8 cellular contexts compared by ENCODE assay signal in genomic region chr7:3154881-3155494, GRCh38.
DNase-seq lines count a peak whose midpoint lies in the region; ATAC-seq and TF ChIP-seq lines count a peak whose summit lies in the region.

No MANE protein-coding gene starts in this region.

- no peaks in the 10 kb centered on the region for H4K20me1 ChIP-seq in hepatocyte (ENCODE audit: insufficient read depth, poor library complexity, severe bottlenecking)

- H2AFZ ChIP-seq in hepatocyte: no peak overlapping the region

- TF ChIP-seq CTCF in hepatocyte (IDR thresholded peaks at IDR 0.05; ENCODE audit: poor library complexity): peak; percentile 52

- H3K36me3 ChIP-seq in hepatocyte (replicated peaks; ENCODE audit: insufficient read depth, low read depth): no peaks in the 10 kb centered on the region

- no peak for ATAC-seq in GM21390 (IDR thresholded peaks at IDR 0.05; ENCODE audit: unreplicated experiment)

- no peaks in the 10 kb centered on the region for H3K79me2 ChIP-seq in hepatocyte

- no peak overlapping the region for H3K4me2 ChIP-seq in hepatocyte

- H3K27ac ChIP-seq in hepatocyte: no peak overlapping the region

- no peaks in the 10 kb centered on the region for H3K4me1 ChIP-seq in hepatocyte (ENCODE audit: insufficient read depth)

- H3K9me2 ChIP-seq in hepatocyte (replicated peaks; ENCODE audit: insufficient read depth): no peaks in the 10 kb centered on the region

- H3K4me3 ChIP-seq in hepatocyte: no peak overlapping the region

- H3K9me3 ChIP-seq in hepatocyte (ENCODE audit: low read depth): no peaks in the 10 kb centered on the region

- H3K27me3 ChIP-seq in hepatocyte: no peaks in the 10 kb centered on the region

- DNase-seq in Daoy (ENCODE audit: low read depth): peak; percentile 48
- peak; percentile 28 for DNase-seq in HCEC 1CT
- peak; percentile 62 for DNase-seq in RPMI7951 (ENCODE audit: low read depth)
- peak; percentile 77 for DNase-seq in activated effector memory CD4-positive, alpha-beta T cell treated with anti-CD3 and anti-CD28 coated beads, Interleukin-2, amount 50 U/mL, for 16 hours
- peak; percentile 48 for DNase-seq in hepatocyte (ENCODE audit: low spot score)
- peak; percentile 39 to 48 for DNase-seq in stimulated activated CD4-positive, alpha-beta T cell treated with anti-CD3 and anti-CD28 coated beads, Interleukin-4, amount 100 ng/mL, for 48 hours (ENCODE audit: low read depth in 2 of 2)
- no peak for DNase-seq in inferior parietal cortex (ENCODE audit: extremely low spot score)

- WGBS in hepatocyte (ENCODE audit: low lambda C conversion rate, missing lambda C conversion rate): 81% methylated on average over 7 of the region's 7 CpGs
